Comparison of ENCODE assay signal across 9 cellular contexts in the genomic region with DNA sequence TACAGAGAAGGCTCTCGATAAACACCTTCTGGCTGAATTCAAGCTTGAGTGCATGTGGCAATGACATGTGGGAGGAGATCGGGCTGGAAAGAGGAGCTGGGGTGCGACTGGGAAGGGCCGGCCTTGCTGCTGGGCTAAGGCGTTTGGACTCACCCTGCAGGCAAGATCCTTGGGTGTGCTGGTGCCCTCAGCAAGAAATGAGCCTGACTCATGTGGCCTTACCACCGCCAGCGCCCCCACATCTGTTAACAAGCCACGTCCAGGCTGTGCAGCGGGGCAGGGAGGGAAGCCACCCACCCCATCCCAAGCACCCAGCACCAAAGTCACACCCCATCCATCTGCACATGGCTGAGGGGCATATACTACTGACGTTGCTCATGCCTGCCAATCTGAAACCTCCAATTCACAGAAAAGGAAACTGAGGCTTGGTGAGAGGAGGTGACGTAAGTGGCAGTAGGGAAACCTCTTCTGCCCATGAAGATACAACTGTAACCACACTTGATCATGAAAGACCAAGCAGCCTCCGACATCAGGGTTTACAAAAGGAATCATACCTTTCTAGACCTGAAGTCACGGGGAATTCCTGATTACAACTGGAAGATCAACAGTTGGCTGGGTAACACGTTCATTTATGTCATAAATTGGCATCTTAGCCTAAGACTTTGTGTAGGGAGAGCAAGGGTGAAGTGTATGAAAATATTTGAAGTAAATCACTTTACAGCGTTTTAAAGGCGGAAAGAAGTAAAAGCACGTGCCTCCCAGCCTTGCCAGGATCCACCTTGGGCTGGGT. TPM values are rescaled to one million over a fixed set of nuclear protein-coding genes. Genes with fewer than 3 reads are reported as not detected.
DNase-seq lines count a peak whose midpoint lies in the region; ATAC-seq, FAIRE-seq and TF ChIP-seq lines count a peak whose summit lies in the region.
"Had no signal": no experiment of that assay in that cellular context is flagged by ENCODE, and none has a peak within 500 bp of the region (broad histone marks: within the 10 kb centered on the region; RNA-seq: fewer than 3 reads in every experiment).

No MANE protein-coding gene starts in this region.

- peaks cover 23% of the 10 kb centered on the region for H3K4me1 Mint-ChIP-seq in Calu3 (ENCODE audit: low read depth, unreplicated experiment)

- no peak for FAIRE-seq in pancreas (lab: Jason Lieb, UNC)

- WGBS in pancreas, 2 donors: 65 to 68% methylated on average over 17 of the region's 17 CpGs

- peak overlapping the region; percentile 71 for H3K27ac Mint-ChIP-seq in Calu3 (ENCODE audit: unreplicated experiment)

- CTCF ChIA-PET in Calu3 (lab: Charles Lee): interaction anchor here (0.6 to 2.0 kb wide), 6 partner anchors 8 to 540 kb away, joined by 3 to 11 read pairs (median 4); no protein-coding TSS in a partner anchor

- peaks cover 8% of the 10 kb centered on the region for H3K27me3 Mint-ChIP-seq in Calu3 (ENCODE audit: unreplicated experiment)

- no peaks in the 10 kb centered on the region for H3K36me3 ChIP-seq in RWPE2 (ENCODE audit: low read depth)
- H3K36me3 ChIP-seq in pancreas: no peaks in the 10 kb centered on the region

- H3K27ac ChIP-seq in RWPE2 (ENCODE audit: poor library complexity, severe bottlenecking): no peak overlapping the region
- peak overlapping the region in 1 of 4 donors; percentile 86 for H3K27ac ChIP-seq in pancreas

- peak overlapping the region; percentile 82 for H3K4me3 Mint-ChIP-seq in Calu3 (ENCODE audit: low read depth, unreplicated experiment)

- H3K9me3 Mint-ChIP-seq in Calu3 (ENCODE audit: low read depth, unreplicated experiment): no peaks in the 10 kb centered on the region

- TF ChIP-seq CTCF in Calu3 (IDR thresholded peaks at IDR 0.05; ENCODE audit: unreplicated experiment) (no peak), RWPE2 (IDR thresholded peaks at IDR 0.05; ENCODE audit: poor library complexity, severe bottlenecking) (no peak), fibroblast of mammary gland (conservative IDR thresholded peaks at IDR 0.05; ENCODE audit: control insufficient read depth, insufficient read depth, low read depth, low read length) (no peak), pancreas (IDR thresholded peaks at IDR 0.05) (no peak)

- H3K4me3 ChIP-seq in RWPE2 (ENCODE audit: severe bottlenecking): peak overlapping the region; percentile 69
- H3K4me3 ChIP-seq in fibroblast of mammary gland (ENCODE audit: control insufficient read depth, low read depth, low read length): peak overlapping the region; percentile 95
- peak overlapping the region; percentile 58 to 99 (median 98) for H3K4me3 ChIP-seq in pancreas

- BruUV-seq in Calu3 (replicated peaks; lab: Mats Ljungman, UMichigan): TSS peak; percentile 79

- no peak for ATAC-seq in RWPE2 (ENCODE audit: low read depth)
- ATAC-seq in pancreas: peak in 1 of 4 donors; percentile 1
- no peak for ATAC-seq in GM21515 (IDR thresholded peaks at IDR 0.05; ENCODE audit: unreplicated experiment)

- DNase-seq in Calu3 (no peak), RWPE2 (ENCODE audit: low spot score) (no peak), fibroblast of mammary gland (ENCODE audit: low read depth) (peak; percentile 20), pancreas (peak in 1 of 6 donors; percentile 27), SW480 (ENCODE audit: low spot score) (no peak)
- no peak for DNase-seq in stimulated activated naive CD4-positive, alpha-beta T cell treated with Interleukin-2 at 50 U/mL for 16 hours (lab: John Stamatoyannopoulos, UW)
- DNase-seq in stimulated activated CD4-positive, alpha-beta T cell treated with anti-CD3 and anti-CD28 coated beads, Interleukin-2, amount 100 ng/mL, for 24 hours: no peak
- DNase-seq: activated CD8-positive, alpha-beta memory T cell treated with anti-CD3 and anti-CD28 coated beads, Interleukin-2, amount 50 U/mL, for 4 hours had no signal

- peaks cover 8% of the 10 kb centered on the region for H3K4me1 ChIP-seq in RWPE2 (ENCODE audit: insufficient read depth, poor library complexity, severe bottlenecking)
- peaks cover 0 to 11% (median 9%) of the 10 kb centered on the region in 3 donors for H3K4me1 ChIP-seq in pancreas

- no peaks in the 10 kb centered on the region for H3K9me3 ChIP-seq in RWPE2 (ENCODE audit: severe bottlenecking)
- H3K9me3 ChIP-seq in pancreas: no peaks in the 10 kb centered on the region

- H3K36me3 Mint-ChIP-seq in Calu3 (ENCODE audit: insufficient read depth, unreplicated experiment): peaks cover 20% of the 10 kb centered on the region

- intact Hi-C loops in Calu3 (cut with micrococcal nuclease; ENCODE audit: unreplicated experiment) (no loop called here), pancreas (cut with DNase I) (no loop called here)

- H3K27me3 ChIP-seq in RWPE2 (ENCODE audit: insufficient read depth, poor library complexity, severe bottlenecking): no peaks in the 10 kb centered on the region
- no peaks in the 10 kb centered on the region for H3K27me3 ChIP-seq in pancreas

RNA-seq across cellular contexts. Expression of gene HS1BP3, which starts 1.1 kb away (rescaled TPM):
- total RNA-seq in Calu3 (2022): 26.4 and 28.5 TPM in 2 replicates
- 10 to 100 TPM in 5 of 6 donors, 1 to 10 TPM in 1; 9.5 to 16.8 (median 10.3) TPM for total RNA-seq in pancreas
- 10 to 100 TPM; 11.1 to 15.5 TPM for polyA plus RNA-seq in pancreas

RNA-seq across cellular contexts. Expression of gene GDF7, which starts 17.2 kb away (rescaled TPM):
- total RNA-seq in Calu3 (2022) (not detected in 2 replicates), pancreas (under 1 TPM; 0.16 to 0.98 (median 0.73) TPM)
- under 1 TPM; 0.19 to 0.89 TPM for polyA plus RNA-seq in pancreas
